ENCODE assay signal across 2 cellular contexts in the genomic region with DNA sequence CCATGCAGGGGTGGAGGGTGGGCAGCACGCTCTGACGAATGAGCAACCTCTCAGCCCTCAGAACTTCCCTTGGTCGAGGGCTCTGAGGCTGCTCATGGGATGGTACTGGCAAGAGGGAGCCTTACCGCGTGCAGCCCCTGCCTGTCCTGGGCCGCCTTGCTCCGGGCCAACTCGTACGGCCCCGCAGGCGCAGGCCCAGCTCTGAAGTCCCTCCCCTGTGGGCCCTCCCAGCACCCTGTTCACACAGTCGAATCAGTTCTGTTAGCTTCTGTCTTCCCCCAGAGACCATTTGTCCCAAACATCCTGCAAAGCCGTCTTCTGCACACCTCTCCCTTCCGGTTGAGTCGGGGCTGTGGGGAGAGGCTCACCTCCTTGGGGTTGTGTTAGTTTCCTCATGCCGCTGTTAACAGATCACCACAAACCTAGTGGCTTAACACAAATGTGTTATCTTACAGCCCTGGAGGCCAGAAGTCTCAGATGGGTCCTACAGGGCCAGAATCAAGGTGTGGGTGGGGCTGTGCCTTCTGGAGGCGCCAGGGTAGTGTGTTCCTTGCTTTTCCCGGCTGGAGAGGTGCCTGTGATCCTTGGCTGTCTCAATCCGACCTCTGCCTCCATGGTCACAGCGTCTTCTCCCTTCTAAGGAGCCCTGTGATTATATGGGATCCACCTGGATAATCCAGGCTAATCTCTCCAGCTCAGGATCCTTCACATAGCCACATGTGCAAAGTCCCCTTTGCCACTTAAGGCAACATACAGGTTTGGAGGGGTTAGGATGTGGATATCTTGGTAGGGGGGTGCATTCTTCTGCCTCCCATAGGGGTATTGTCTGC.
TF ChIP-seq lines count a peak whose summit lies in the region.

No MANE protein-coding gene starts in this region.

TF ChIP-seq in K562, 482 proteins besides CTCF, POLR2A, EP300 and RAD21 (continues in another document):
- TF ChIP-seq, protein P1, sequence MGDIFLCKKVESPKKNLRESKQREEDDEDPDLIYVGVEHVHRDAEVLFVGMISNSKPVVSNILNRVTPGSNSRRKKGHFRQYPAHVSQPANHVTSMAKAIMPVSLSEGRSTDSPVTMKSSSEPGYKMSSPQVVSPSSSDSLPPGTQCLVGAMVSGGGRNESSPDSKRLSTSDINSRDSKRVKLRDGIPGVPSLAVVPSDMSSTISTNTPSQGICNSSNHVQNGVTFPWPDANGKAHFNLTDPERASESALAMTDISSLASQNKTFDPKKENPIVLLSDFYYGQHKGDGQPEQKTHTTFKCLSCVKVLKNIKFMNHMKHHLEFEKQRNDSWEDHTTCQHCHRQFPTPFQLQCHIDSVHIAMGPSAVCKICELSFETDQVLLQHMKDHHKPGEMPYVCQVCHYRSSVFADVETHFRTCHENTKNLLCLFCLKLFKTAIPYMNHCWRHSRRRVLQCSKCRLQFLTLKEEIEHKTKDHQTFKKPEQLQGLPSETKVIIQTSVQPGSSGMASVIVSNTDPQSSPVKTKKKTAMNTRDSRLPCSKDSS (IDR thresholded peaks at IDR 0.05; ENCODE audit: low read depth, partially characterized antibody) = no peak
- TF ChIP-seq, protein P2, sequence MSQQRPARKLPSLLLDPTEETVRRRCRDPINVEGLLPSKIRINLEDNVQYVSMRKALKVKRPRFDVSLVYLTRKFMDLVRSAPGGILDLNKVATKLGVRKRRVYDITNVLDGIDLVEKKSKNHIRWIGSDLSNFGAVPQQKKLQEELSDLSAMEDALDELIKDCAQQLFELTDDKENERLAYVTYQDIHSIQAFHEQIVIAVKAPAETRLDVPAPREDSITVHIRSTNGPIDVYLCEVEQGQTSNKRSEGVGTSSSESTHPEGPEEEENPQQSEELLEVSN (IDR thresholded peaks at IDR 0.05; ENCODE audit: borderline replicate concordance in 1 of 2, extremely low read depth in 1 of 2, insufficient read depth in 1 of 2, insufficient read length in 1 of 2, low read depth in 1 of 2, low read length in 1 of 2, poor library complexity in 1 of 2, severe bottlenecking in 1 of 2) = peak in 1 of 2 experiments; percentile 46
- no peak for TF ChIP-seq COPS2 (conservative IDR thresholded peaks at IDR 0.05)
- peak; percentile 52; the same call in 1 of the 2 replicates for TF ChIP-seq L3MBTL2 (IDR thresholded peaks at IDR 0.05)
- TF ChIP-seq STAG1 (CRISPR knock-in tag; IDR thresholded peaks at IDR 0.05; ENCODE audit: borderline replicate concordance) = no peak
- TF ChIP-seq ELF2 (CRISPR knock-in tag; IDR thresholded peaks at IDR 0.05) = no peak
- TF ChIP-seq, protein P3, sequence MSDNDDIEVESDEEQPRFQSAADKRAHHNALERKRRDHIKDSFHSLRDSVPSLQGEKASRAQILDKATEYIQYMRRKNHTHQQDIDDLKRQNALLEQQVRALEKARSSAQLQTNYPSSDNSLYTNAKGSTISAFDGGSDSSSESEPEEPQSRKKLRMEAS (CRISPR knock-in tag; IDR thresholded peaks at IDR 0.05) = peak; percentile 77
- 0 out of 2 replicates have a peak, but pooled peaks have one; percentile 30 for TF ChIP-seq RBFOX2 (IDR thresholded peaks at IDR 0.05; ENCODE audit: low read depth, low read length)
- TF ChIP-seq CTBP1 (IDR thresholded peaks at IDR 0.05; ENCODE audit: borderline replicate concordance) = peak; percentile 25; the same call in 1 of the 2 replicates
- peak; percentile 25; the same call in 1 of the 2 replicates for TF ChIP-seq TCF7 (IDR thresholded peaks at IDR 0.05; ENCODE audit: borderline replicate concordance)
- no peak for TF ChIP-seq BCL6 (CRISPR knock-in tag; IDR thresholded peaks at IDR 0.05)
- TF ChIP-seq PTRF (tag; IDR thresholded peaks at IDR 0.05) = no peak
- no peak for TF ChIP-seq ZNF41 (CRISPR knock-in tag; conservative IDR thresholded peaks at IDR 0.05)
- TF ChIP-seq RFX1 (IDR thresholded peaks at IDR 0.05) = no peak
- TF ChIP-seq CBFA2T3 (IDR thresholded peaks at IDR 0.05) = no peak
- peak; percentile 76 to 79 for TF ChIP-seq NRF1 (conservative IDR thresholded peaks at IDR 0.05 in 1 of 2, IDR thresholded peaks at IDR 0.05 in 1 of 2)
- TF ChIP-seq RUNX1 (IDR thresholded peaks at IDR 0.05; ENCODE audit: low read depth) = no peak
- TF ChIP-seq ZFX (CRISPR knock-in tag; IDR thresholded peaks at IDR 0.05) = peak; percentile 82
- TF ChIP-seq ZKSCAN1 (IDR thresholded peaks at IDR 0.05; ENCODE audit: low read depth, low read length) = no peak
- TF ChIP-seq NCOA2 (IDR thresholded peaks at IDR 0.05; ENCODE audit: partially characterized antibody in 2 of 2) = no peak
- no peak for TF ChIP-seq ARID1B (IDR thresholded peaks at IDR 0.05)

TF ChIP-seq in liver, 16 proteins besides CTCF, POLR2A, EP300 and RAD21 (continued from another document):
- TF ChIP-seq, protein P3 (IDR thresholded peaks at IDR 0.05) = no peak
- no peak for TF ChIP-seq EGR1 (IDR thresholded peaks at IDR 0.05; ENCODE audit: low read depth in 2 of 2)
- TF ChIP-seq, protein P4, sequence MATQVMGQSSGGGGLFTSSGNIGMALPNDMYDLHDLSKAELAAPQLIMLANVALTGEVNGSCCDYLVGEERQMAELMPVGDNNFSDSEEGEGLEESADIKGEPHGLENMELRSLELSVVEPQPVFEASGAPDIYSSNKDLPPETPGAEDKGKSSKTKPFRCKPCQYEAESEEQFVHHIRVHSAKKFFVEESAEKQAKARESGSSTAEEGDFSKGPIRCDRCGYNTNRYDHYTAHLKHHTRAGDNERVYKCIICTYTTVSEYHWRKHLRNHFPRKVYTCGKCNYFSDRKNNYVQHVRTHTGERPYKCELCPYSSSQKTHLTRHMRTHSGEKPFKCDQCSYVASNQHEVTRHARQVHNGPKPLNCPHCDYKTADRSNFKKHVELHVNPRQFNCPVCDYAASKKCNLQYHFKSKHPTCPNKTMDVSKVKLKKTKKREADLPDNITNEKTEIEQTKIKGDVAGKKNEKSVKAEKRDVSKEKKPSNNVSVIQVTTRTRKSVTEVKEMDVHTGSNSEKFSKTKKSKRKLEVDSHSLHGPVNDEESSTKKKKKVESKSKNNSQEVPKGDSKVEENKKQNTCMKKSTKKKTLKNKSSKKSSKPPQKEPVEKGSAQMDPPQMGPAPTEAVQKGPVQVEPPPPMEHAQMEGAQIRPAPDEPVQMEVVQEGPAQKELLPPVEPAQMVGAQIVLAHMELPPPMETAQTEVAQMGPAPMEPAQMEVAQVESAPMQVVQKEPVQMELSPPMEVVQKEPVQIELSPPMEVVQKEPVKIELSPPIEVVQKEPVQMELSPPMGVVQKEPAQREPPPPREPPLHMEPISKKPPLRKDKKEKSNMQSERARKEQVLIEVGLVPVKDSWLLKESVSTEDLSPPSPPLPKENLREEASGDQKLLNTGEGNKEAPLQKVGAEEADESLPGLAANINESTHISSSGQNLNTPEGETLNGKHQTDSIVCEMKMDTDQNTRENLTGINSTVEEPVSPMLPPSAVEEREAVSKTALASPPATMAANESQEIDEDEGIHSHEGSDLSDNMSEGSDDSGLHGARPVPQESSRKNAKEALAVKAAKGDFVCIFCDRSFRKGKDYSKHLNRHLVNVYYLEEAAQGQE (IDR thresholded peaks at IDR 0.05) = no peak
- no peak for TF ChIP-seq TAF1 (conservative IDR thresholded peaks at IDR 0.05)
- TF ChIP-seq, protein P5, sequence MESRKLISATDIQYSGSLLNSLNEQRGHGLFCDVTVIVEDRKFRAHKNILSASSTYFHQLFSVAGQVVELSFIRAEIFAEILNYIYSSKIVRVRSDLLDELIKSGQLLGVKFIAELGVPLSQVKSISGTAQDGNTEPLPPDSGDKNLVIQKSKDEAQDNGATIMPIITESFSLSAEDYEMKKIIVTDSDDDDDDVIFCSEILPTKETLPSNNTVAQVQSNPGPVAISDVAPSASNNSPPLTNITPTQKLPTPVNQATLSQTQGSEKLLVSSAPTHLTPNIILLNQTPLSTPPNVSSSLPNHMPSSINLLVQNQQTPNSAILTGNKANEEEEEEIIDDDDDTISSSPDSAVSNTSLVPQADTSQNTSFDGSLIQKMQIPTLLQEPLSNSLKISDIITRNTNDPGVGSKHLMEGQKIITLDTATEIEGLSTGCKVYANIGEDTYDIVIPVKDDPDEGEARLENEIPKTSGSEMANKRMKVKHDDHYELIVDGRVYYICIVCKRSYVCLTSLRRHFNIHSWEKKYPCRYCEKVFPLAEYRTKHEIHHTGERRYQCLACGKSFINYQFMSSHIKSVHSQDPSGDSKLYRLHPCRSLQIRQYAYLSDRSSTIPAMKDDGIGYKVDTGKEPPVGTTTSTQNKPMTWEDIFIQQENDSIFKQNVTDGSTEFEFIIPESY (IDR thresholded peaks at IDR 0.05) = no peak
- TF ChIP-seq HNF4G (IDR thresholded peaks at IDR 0.05) = no peak
- TF ChIP-seq FOXA1 (IDR thresholded peaks at IDR 0.05) = no peak
- TF ChIP-seq FOXA2 (IDR thresholded peaks at IDR 0.05) = no peak
- TF ChIP-seq HNF4A (conservative IDR thresholded peaks at IDR 0.05) = no peak
- TF ChIP-seq RXRA (IDR thresholded peaks at IDR 0.05) = no peak
- TF ChIP-seq JUND (IDR thresholded peaks at IDR 0.05) = no peak
